20 cellular contexts compared by ENCODE assay signal in genomic region chr4:39302901-39303300, GRCh38.
"Had no signal": no experiment of that assay in that cellular context is flagged by ENCODE, and none has a peak within 500 bp of the region (broad histone marks: within the 10 kb centered on the region; RNA-seq: fewer than 3 reads in every experiment).

No MANE protein-coding gene starts in this region.

- ATAC-seq: gastrocnemius medialis, heart right ventricle, left cardiac atrium, left lung, left ventricle myocardium superior, lower lobe of right lung, mucosa of descending colon had no signal

- DNase-seq: dermis blood vessel endothelial cell; dorsolateral prefrontal cortex; effector CD4-positive, alpha-beta T cell; effector memory CD4-positive, alpha-beta T cell; esophagus squamous epithelium; foreskin fibroblast; foreskin melanocyte; gastrocnemius medialis; glutamatergic neuron; head of caudate nucleus; heart right ventricle; hippocampal formation; left cardiac atrium; left lung; left ventricle myocardium superior; lower lobe of right lung; mesenchymal stem cell; mucosa of descending colon; naive B cell had no signal

- H3K9me3 Mint-ChIP-seq: mesothelial cell of epicardium, naive B cell had no signal

- H3K4me3 Mint-ChIP-seq: mesothelial cell of epicardium, naive B cell had no signal

- H3K27ac Mint-ChIP-seq: mesothelial cell of epicardium had no signal

- H3K4me1 Mint-ChIP-seq: mesothelial cell of epicardium, naive B cell had no signal

- H3K27me3 Mint-ChIP-seq: naive B cell had no signal
